8 cellular contexts compared by ENCODE assay signal in the genomic region with DNA sequence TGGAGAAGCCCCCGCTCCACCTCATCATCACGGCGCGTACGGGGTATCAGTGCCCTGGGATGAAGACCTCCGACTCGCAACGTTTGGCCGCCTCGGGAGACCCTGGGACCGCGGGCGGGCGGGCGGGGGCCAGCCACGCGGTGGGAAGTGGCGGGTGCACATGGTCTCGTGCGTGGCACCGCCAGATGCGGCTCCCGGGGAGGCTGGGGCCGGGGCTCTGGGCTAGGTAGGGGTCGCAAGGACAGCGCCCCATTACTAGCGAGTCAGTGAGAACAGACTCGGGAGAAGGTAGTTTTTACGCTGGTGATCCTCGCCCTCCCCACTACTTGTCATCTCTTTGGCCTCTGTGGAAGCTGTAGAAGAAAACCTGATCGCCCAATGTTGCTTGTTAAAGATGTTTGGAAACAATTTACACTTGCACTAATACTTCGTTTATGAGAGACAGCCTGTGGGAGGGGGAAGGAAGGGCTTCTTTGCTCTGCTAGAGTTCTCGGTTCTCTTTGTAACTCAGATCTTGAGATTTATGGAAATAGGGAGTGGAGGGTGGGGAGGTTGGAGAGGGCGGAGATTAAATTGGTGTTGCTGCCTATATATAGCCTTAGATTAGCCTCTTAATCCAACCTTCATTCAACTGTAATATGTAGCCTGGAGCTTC. TPM values are rescaled to one million over a fixed set of nuclear protein-coding genes. Genes with fewer than 3 reads are reported as not detected.
DNase-seq lines count a peak whose midpoint lies in the region; ATAC-seq and TF ChIP-seq lines count a peak whose summit lies in the region.

No MANE protein-coding gene starts in this region.

- peaks cover 91% of the 10 kb centered on the region for H3K79me2 ChIP-seq in osteoblast (ENCODE audit: insufficient read depth, low read length)

- intact Hi-C loops in activated CD4-positive, alpha-beta memory T cell treated with anti-CD3 and anti-CD28 coated beads for 36 hours (cut with micrococcal nuclease) = loop anchor here (1.0 to 10.0 kb wide), 8 partner anchors 14 to 1298 kb away; partner anchors contain the start of genes SNX13 and TSPAN13

- ATAC-seq in HG03159 (IDR thresholded peaks at IDR 0.05; ENCODE audit: unreplicated experiment) = no peak

- peaks cover 38% of the 10 kb centered on the region for H3K4me1 ChIP-seq in osteoblast (ENCODE audit: insufficient read depth, low read length)

- no peaks in the 10 kb centered on the region for H3K27me3 ChIP-seq in osteoblast (ENCODE audit: insufficient read depth, low read length)

- H3K4me1 Mint-ChIP-seq in activated CD4-positive, alpha-beta memory T cell treated with anti-CD3 and anti-CD28 coated beads for 36 hours (ENCODE audit: low read depth) = peaks cover 58% of the 10 kb centered on the region

- DNase-seq in NCI-H748 (lab: John Stamatoyannopoulos, UW; ENCODE audit: unreplicated experiment) (peak; percentile 44), NCI-H748 treated with DMSO at 0.1 percent for 48 hours (lab: John Stamatoyannopoulos, UW) (no peak), KBM-7 (peak; percentile 36), fibroblast of the aortic adventitia (ENCODE audit: low read depth) (no peak), osteoblast (ENCODE audit: insufficient read length, low spot score, missing footprints) (peak; percentile 66), GF-D8 (lab: John Stamatoyannopoulos, UW) (no peak)
- no peak for DNase-seq in activated CD4-positive, alpha-beta memory T cell treated with anti-CD3 and anti-CD28 coated beads for 36 hours

- H2AFZ ChIP-seq in osteoblast (ENCODE audit: low read length) = peak overlapping the region; percentile 68

- peaks cover 16% of the 10 kb centered on the region for H3K36me3 Mint-ChIP-seq in activated CD4-positive, alpha-beta memory T cell treated with anti-CD3 and anti-CD28 coated beads for 36 hours

- CTCF ChIA-PET in activated CD4-positive, alpha-beta memory T cell treated with anti-CD3 and anti-CD28 coated beads for 36 hours (lab: Charles Lee) = interaction anchor here (0.6 to 0.9 kb wide), 2 partner anchors 110 to 226 kb away, joined by 3 to 4 read pairs; no protein-coding TSS in a partner anchor

- no peak for TF ChIP-seq CTCF in fibroblast of the aortic adventitia (IDR thresholded peaks at IDR 0.05; ENCODE audit: insufficient read depth, low read length)
- TF ChIP-seq CTCF in osteoblast (IDR thresholded peaks at IDR 0.05; ENCODE audit: extremely low read depth, low read depth, low read length) = no peak

- no peaks in the 10 kb centered on the region for H3K36me3 ChIP-seq in osteoblast (ENCODE audit: insufficient read depth, low read length)

- H4K20me1 ChIP-seq in osteoblast (ENCODE audit: insufficient read depth, low read length) = peaks cover 13% of the 10 kb centered on the region

- no peaks in the 10 kb centered on the region for H3K27me3 Mint-ChIP-seq in activated CD4-positive, alpha-beta memory T cell treated with anti-CD3 and anti-CD28 coated beads for 36 hours

- no peaks in the 10 kb centered on the region for H3K9me3 Mint-ChIP-seq in activated CD4-positive, alpha-beta memory T cell treated with anti-CD3 and anti-CD28 coated beads for 36 hours

- H3K9me3 ChIP-seq in osteoblast (ENCODE audit: low read depth, low read length) = no peaks in the 10 kb centered on the region

- peak overlapping the region; percentile 98 for H3K27ac Mint-ChIP-seq in activated CD4-positive, alpha-beta memory T cell treated with anti-CD3 and anti-CD28 coated beads for 36 hours

- H3K27ac ChIP-seq in osteoblast (ENCODE audit: low read depth, low read length) = peak overlapping the region; percentile 96

- POLR2A ChIA-PET in activated CD4-positive, alpha-beta memory T cell treated with anti-CD3 and anti-CD28 coated beads for 36 hours (lab: Charles Lee) = interaction anchor here (2.0 to 2.3 kb wide), 3 partner anchors 11 to 226 kb away, joined by 8 to 24 read pairs (median 19); partner anchors contain the start of gene CRPPA

- in situ Hi-C loops in KBM-7 (cut with MboI; ENCODE audit: low pct_unique_long_range_greater_than_20kb, low sequenced_read_pairs) = no loop called here

- peak overlapping the region; percentile 90 for H3K4me2 ChIP-seq in osteoblast (ENCODE audit: insufficient read depth, low read length)

- H3K4me3 ChIP-seq in fibroblast of the aortic adventitia (ENCODE audit: low read depth, low read length) (peak overlapping the region; percentile 91), osteoblast (ENCODE audit: insufficient read depth, low read length) (peak overlapping the region; percentile 91)

- peak overlapping the region; percentile 99 for H3K4me3 Mint-ChIP-seq in activated CD4-positive, alpha-beta memory T cell treated with anti-CD3 and anti-CD28 coated beads for 36 hours

RNA-seq across cellular contexts. Expression of gene BZW2, which starts 0.6 kb away (rescaled TPM):
- total RNA-seq in activated CD4-positive, alpha-beta memory T cell treated with anti-CD3 and anti-CD28 coated beads for 36 hours = 10 to 100 TPM; 84.2 to 89.8 TPM
- total RNA-seq in fibroblast of the aortic adventitia (ENCODE audit: low replicate concordance) (35.6 and 61.8 TPM in 2 replicates), osteoblast (45.4 and 52.8 TPM in 2 replicates)

RNA-seq across cellular contexts. Expression of gene ANKMY2, which starts 1.0 kb away (rescaled TPM):
- total RNA-seq in activated CD4-positive, alpha-beta memory T cell treated with anti-CD3 and anti-CD28 coated beads for 36 hours = 1 to 10 TPM; 7.8 to 8.4 TPM
- 24.9 and 30.2 TPM in 2 replicates for total RNA-seq in fibroblast of the aortic adventitia (ENCODE audit: low replicate concordance)
- 26.8 and 28.0 TPM in 2 replicates for total RNA-seq in osteoblast

Comparison
In these comparisons a context has a peak if more than half of its experiments do, and no peak if none do; other contexts are left out.
1. DNase-seq: peak in NCI-H748 (single experiment), KBM-7 (single experiment) and osteoblast (single experiment); none in NCI-H748 treated with DMSO at 0.1 percent for 48 hours (single experiment), activated CD4-positive, alpha-beta memory T cell treated with anti-CD3 and anti-CD28 coated beads for 36 hours (single experiment), fibroblast of the aortic adventitia (single experiment) and GF-D8 (single experiment).